ENCODE assay signal across 9 cellular contexts in genomic region chr3:43001094-43001553, GRCh38. TPM values are rescaled to one million over a fixed set of nuclear protein-coding genes. Genes with fewer than 3 reads are reported as not detected.
DNase-seq lines count a peak whose midpoint lies in the region; ATAC-seq, FAIRE-seq and TF ChIP-seq lines count a peak whose summit lies in the region.
"Had no signal": no experiment of that assay in that cellular context is flagged by ENCODE, and none has a peak within 500 bp of the region (broad histone marks: within the 10 kb centered on the region; RNA-seq: fewer than 3 reads in every experiment).

No MANE protein-coding gene starts in this region.

- FAIRE-seq in small intestine (lab: Jason Lieb, UNC) = no peak

- WGBS in small intestine, 3 donors = 61 to 85% (median 70%) methylated on average over 8 of the region's 8 CpGs

- no peaks in the 10 kb centered on the region for H3K9me3 ChIP-seq in small intestine (ENCODE audit: control insufficient read depth, low read depth)

- H3K27ac ChIP-seq in layer of hippocampus (ENCODE audit: low read depth, low read length) (peak overlapping the region; percentile 54), small intestine (ENCODE audit: low read depth in 1 of 2, low read length in 1 of 2) (peak overlapping the region in 1 of 2 donors; percentile 75)

- ATAC-seq in sciatic nerve (peak; percentile 97), HG02981 (IDR thresholded peaks at IDR 0.05; ENCODE audit: unreplicated experiment) (no peak), GM19023 (IDR thresholded peaks at IDR 0.05; ENCODE audit: unreplicated experiment) (no peak)

- H3K4me3 ChIP-seq in choroid plexus epithelial cell (ENCODE audit: low read depth, low read length) = no peak overlapping the region
- no peak overlapping the region for H3K4me3 ChIP-seq in small intestine (ENCODE audit: low read depth in 1 of 2, low read length in 2 of 2)

- intact Hi-C loops in sciatic nerve (cut with DNase I) = no loop called here

- H3K4me1 ChIP-seq in small intestine (ENCODE audit: control insufficient read depth in 2 of 2, insufficient read depth in 1 of 2, low read depth in 1 of 2, low read length in 1 of 2) = no peaks in the 10 kb centered on the region

- TF ChIP-seq CTCF in choroid plexus epithelial cell (conservative IDR thresholded peaks at IDR 0.05; ENCODE audit: low read depth, low read length) = no peak

- DNase-seq in GM04504 (ENCODE audit: low read depth) = peak; percentile 86
- peak; percentile 99 for DNase-seq in choroid plexus epithelial cell (ENCODE audit: low read depth)
- DNase-seq in sciatic nerve (ENCODE audit: low spot score) = peak; percentile 87
- no peak for DNase-seq in activated CD8-positive, alpha-beta memory T cell treated with anti-CD3 and anti-CD28 coated beads for 24 hours
- no peak for DNase-seq in small intestine
- DNase-seq: NCI-H1436 had no signal

- H3K27me3 ChIP-seq in layer of hippocampus (ENCODE audit: control insufficient read depth, insufficient read depth, low read length) (no peaks in the 10 kb centered on the region), small intestine (ENCODE audit: control insufficient read depth in 2 of 2, insufficient read depth in 2 of 2, low read length in 2 of 2) (no peaks in the 10 kb centered on the region)

- no peaks in the 10 kb centered on the region for H3K36me3 ChIP-seq in small intestine (ENCODE audit: control insufficient read depth in 2 of 2, insufficient read depth in 2 of 2, low read length in 2 of 2)

RNA-seq across cellular contexts. Expression of gene GASK1A, which starts 22.0 kb away (rescaled TPM):
- total RNA-seq in sciatic nerve = 17.8 TPM
- 1 to 10 TPM in 1 of 3 donors, under 1 TPM in 2; 0.27 to 3.3 (median 0.45) TPM for polyA plus RNA-seq in small intestine

Comparison
In these comparisons a context has a peak if more than half of its experiments do, and no peak if none do; other contexts are left out.
1. DNase-seq: peak in GM04504 (single experiment), choroid plexus epithelial cell (single experiment) and sciatic nerve (single experiment); none in activated CD8-positive, alpha-beta memory T cell treated with anti-CD3 and anti-CD28 coated beads for 24 hours (single experiment) and small intestine (single experiment).